In the genomic region with DNA sequence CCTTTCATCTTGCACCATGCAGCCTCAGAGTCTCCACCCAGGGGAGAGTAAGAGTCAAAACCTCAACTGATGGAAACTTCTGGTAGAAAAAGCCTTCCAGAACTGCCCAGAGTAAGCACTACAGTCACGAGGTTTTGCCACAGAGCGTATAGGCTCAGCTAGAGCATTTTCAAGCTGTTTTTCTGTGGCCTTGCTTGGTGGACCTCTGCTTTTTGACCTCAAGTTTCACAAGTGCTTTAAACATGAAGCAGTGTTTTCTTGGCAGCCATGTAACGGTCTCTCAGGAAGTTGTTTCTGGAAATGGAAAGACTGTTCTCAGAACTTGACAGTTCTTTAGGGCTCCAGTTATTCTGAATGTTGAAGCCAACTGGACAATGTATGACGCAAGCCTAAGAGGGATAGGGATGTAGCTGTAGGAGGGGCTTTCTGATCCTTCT, we compare ENCODE assay signal across 8 cellular contexts.
A peak's percentile ranks its signal among the peaks of the same experiment; 100 is the strongest.
DNase-seq lines count a peak whose midpoint lies in the region; ATAC-seq and TF ChIP-seq lines count a peak whose summit lies in the region.

No MANE protein-coding gene starts in this region.

- H2AK5ac ChIP-seq in mesenchymal stem cell (ENCODE audit: low read length, severe bottlenecking), result no peak overlapping the region

- peaks cover 0 to 40% of the 10 kb centered on the region in 2 experiments for H3K27me3 ChIP-seq in mesenchymal stem cell (ENCODE audit: control insufficient read depth in 1 of 2, insufficient read depth in 1 of 2, low read length in 2 of 2)

- H3K18ac ChIP-seq in mesenchymal stem cell (ENCODE audit: low read depth in 1 of 2, low read length in 2 of 2), result no peak overlapping the region

- CTCF ChIA-PET in activated B cell treated with CpG ODN at 0.5 μM for 24 hours (lab: Charles Lee), result interaction anchor here (0.6 kb wide), 1 partner anchor 65 kb away, joined by 3 read pairs; no protein-coding TSS in a partner anchor

- H3K14ac ChIP-seq in mesenchymal stem cell (ENCODE audit: low read length in 2 of 2), result no peak overlapping the region

- H3K4me3 ChIP-seq in mesenchymal stem cell (ENCODE audit: insufficient read depth in 1 of 2, low read depth in 1 of 2, low read length in 2 of 2), result no peak overlapping the region

- H3K4ac ChIP-seq in mesenchymal stem cell (ENCODE audit: low read depth in 1 of 2, low read length in 2 of 2), result no peak overlapping the region

- no peaks in the 10 kb centered on the region for H3K9me3 ChIP-seq in mesenchymal stem cell (ENCODE audit: control insufficient read depth, low read length)

- no peak overlapping the region for H4K91ac ChIP-seq in mesenchymal stem cell (ENCODE audit: low read length)

- H3K4me2 ChIP-seq in mesenchymal stem cell (ENCODE audit: low read length, poor library complexity, severe bottlenecking), result no peak overlapping the region

- peak; percentile 64 for ATAC-seq in HG02610 (IDR thresholded peaks at IDR 0.05; ENCODE audit: unreplicated experiment)
- peak; percentile 76 for ATAC-seq in activated B cell treated with CpG ODN at 0.5 μM for 24 hours (ENCODE audit: low read depth)
- ATAC-seq in GM18873 (IDR thresholded peaks at IDR 0.05; ENCODE audit: low FRiP score, unreplicated experiment), result no peak

- intact Hi-C loops in activated B cell treated with CpG ODN at 0.5 μM for 24 hours (cut with micrococcal nuclease) (loop anchor here (5.0 kb wide), 1 partner anchor 40 kb away; no protein-coding TSS in a partner anchor), posterior cingulate gyrus (cut with DNase I) (no loop called here)

- no peak overlapping the region for H4K8ac ChIP-seq in mesenchymal stem cell (ENCODE audit: low read length)

- TF ChIP-seq CTCF in GM13976 (IDR thresholded peaks at IDR 0.05; ENCODE audit: borderline replicate concordance, control extremely low read depth, extremely low read depth, insufficient read depth, missing control alignments) (no peak), activated B cell treated with CpG ODN at 0.5 μM for 24 hours (IDR thresholded peaks at IDR 0.05) (no peak)

- H2BK15ac ChIP-seq in mesenchymal stem cell (ENCODE audit: low read depth, poor library complexity, severe bottlenecking), result no peak overlapping the region

- H3K27me3 Mint-ChIP-seq in activated B cell treated with CpG ODN at 0.5 μM for 24 hours, result no peaks in the 10 kb centered on the region

- H2AFZ ChIP-seq in mesenchymal stem cell (ENCODE audit: low read depth, low read length), result no peak overlapping the region

- DNase-seq in GM13976 (ENCODE audit: low spot score) (peak; percentile 62), activated B cell treated with CpG ODN at 0.5 μM for 24 hours (no peak), mesenchymal stem cell (peak; percentile 54), posterior cingulate gyrus (no peak), NCI-H524 treated with DMSO at 0.1 percent for 48 hours (lab: John Stamatoyannopoulos, UW) (no peak), NAMALWA (ENCODE audit: low spot score) (no peak)

- peaks cover 46% of the 10 kb centered on the region for H3K4me1 Mint-ChIP-seq in activated B cell treated with CpG ODN at 0.5 μM for 24 hours

- no peaks in the 10 kb centered on the region for H3K9me3 Mint-ChIP-seq in activated B cell treated with CpG ODN at 0.5 μM for 24 hours

- H3K27ac ChIP-seq in mesenchymal stem cell (ENCODE audit: low read length, poor library complexity, severe bottlenecking), result no peak overlapping the region

- H2BK5ac ChIP-seq in mesenchymal stem cell (ENCODE audit: low read depth, low read length, poor library complexity, severe bottlenecking), result no peak overlapping the region

- H3K23ac ChIP-seq in mesenchymal stem cell (ENCODE audit: low read length in 2 of 2), result no peak overlapping the region

- peak overlapping the region; percentile 38 for H3K4me3 Mint-ChIP-seq in activated B cell treated with CpG ODN at 0.5 μM for 24 hours

- POLR2A ChIA-PET in activated B cell treated with CpG ODN at 0.5 μM for 24 hours (lab: Charles Lee), result interaction anchor here (1.2 to 3.2 kb wide), 4 partner anchors 8 to 205 kb away, joined by 3 to 14 read pairs (median 4); no protein-coding TSS in a partner anchor

- H3K36me3 Mint-ChIP-seq in activated B cell treated with CpG ODN at 0.5 μM for 24 hours (ENCODE audit: low read depth), result no peaks in the 10 kb centered on the region

- WGBS in mesenchymal stem cell, result 79% methylated on average over 4 of the region's 4 CpGs

- H3K4me1 ChIP-seq in mesenchymal stem cell (ENCODE audit: control insufficient read depth, insufficient read depth, low read depth, low read length), result peaks cover 10% of the 10 kb centered on the region

- in situ Hi-C loops in GM13976 (cut with MboI; ENCODE audit: low sequenced_read_pairs, unreplicated experiment), result no loop called here

- peaks cover 0 to 3% of the 10 kb centered on the region in 2 experiments for H3K36me3 ChIP-seq in mesenchymal stem cell (ENCODE audit: control insufficient read depth in 1 of 2, insufficient read depth in 2 of 2, low read depth in 1 of 2, low read length in 2 of 2)

- H3K79me1 ChIP-seq in mesenchymal stem cell (replicated peaks; ENCODE audit: low read length, poor library complexity, severe bottlenecking), result peaks cover 12% of the 10 kb centered on the region

- no peak overlapping the region for H3K27ac Mint-ChIP-seq in activated B cell treated with CpG ODN at 0.5 μM for 24 hours

- H2BK120ac ChIP-seq in mesenchymal stem cell (ENCODE audit: low read depth, low read length), result no peak overlapping the region

- H2BK12ac ChIP-seq in mesenchymal stem cell (ENCODE audit: low read length in 2 of 2), result no peak overlapping the region

- H3K9ac ChIP-seq in mesenchymal stem cell (ENCODE audit: low read length), result no peak overlapping the region

Comparison
In these comparisons a context has a peak if more than half of its experiments do, and no peak if none do; other contexts are left out.
1. DNase-seq: peak in GM13976 (single experiment) and mesenchymal stem cell (single experiment); none in activated B cell treated with CpG ODN at 0.5 μM for 24 hours (single experiment), posterior cingulate gyrus (0 of 10), NCI-H524 treated with DMSO at 0.1 percent for 48 hours (single experiment) and NAMALWA (single experiment).